Comparison of ENCODE assay signal across 20 cellular contexts in the genomic region with DNA sequence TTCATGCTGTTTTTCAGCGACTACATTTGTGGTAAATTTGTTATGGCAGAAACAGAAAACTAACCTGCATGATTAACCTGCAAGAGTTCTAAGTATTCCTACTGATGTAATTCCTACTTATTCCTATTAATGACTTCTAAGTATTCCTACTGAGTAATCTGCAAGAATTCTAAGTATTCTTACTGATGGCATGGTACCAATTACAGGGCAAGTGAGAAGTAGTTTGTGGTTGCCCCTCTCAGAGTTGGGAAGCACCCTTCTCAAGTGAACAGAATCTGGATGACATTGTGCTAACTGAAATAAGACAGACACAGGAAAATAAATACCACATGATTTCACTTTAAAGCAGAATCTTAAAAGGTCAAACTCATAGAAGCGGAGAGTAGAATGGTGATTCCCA.
DNase-seq lines count a peak whose midpoint lies in the region; FAIRE-seq and TF ChIP-seq lines count a peak whose summit lies in the region.
"Had no signal": no experiment of that assay in that cellular context is flagged by ENCODE, and none has a peak within 500 bp of the region (broad histone marks: within the 10 kb centered on the region; RNA-seq: fewer than 3 reads in every experiment).

No MANE protein-coding gene starts in this region.

- H3K9me3 ChIP-seq in breast epithelium (no peaks in the 10 kb centered on the region), neuronal stem cell (replicated peaks in 1 of 2; ENCODE audit: control insufficient read depth in 2 of 2, insufficient read depth in 1 of 2, low read depth in 1 of 2, low read length in 2 of 2) (peaks cover 0 to 1% of the 10 kb centered on the region in 2 donors)
- H3K9me3 ChIP-seq: A549, HAP-1, SJCRH30 had no signal

- H3K9ac ChIP-seq in neuronal stem cell (ENCODE audit: low read depth, low read length, poor library complexity), result no peak overlapping the region

- H3K36me3 ChIP-seq in breast epithelium (no peaks in the 10 kb centered on the region), neuronal stem cell (replicated peaks in 1 of 2; ENCODE audit: control insufficient read depth in 2 of 2, insufficient read depth in 2 of 2, low read length in 2 of 2) (no peaks in the 10 kb centered on the region)
- H3K36me3 ChIP-seq: HAP-1, SJCRH30 had no signal

- H2BK15ac ChIP-seq in neuronal stem cell (ENCODE audit: low read length), result no peak overlapping the region

- no peak overlapping the region for H2BK5ac ChIP-seq in neuronal stem cell (ENCODE audit: low read length)

- H3K4me3 ChIP-seq in fibroblast of the aortic adventitia (ENCODE audit: low read depth, low read length) (no peak overlapping the region), retinal pigment epithelial cell (ENCODE audit: low read length) (no peak overlapping the region), breast epithelium (no peak overlapping the region), neuronal stem cell (ENCODE audit: low read length in 2 of 2) (no peak overlapping the region)
- H3K4me3 ChIP-seq: A549, GM23338, HAP-1, SJCRH30 had no signal

- no peak overlapping the region for H3K14ac ChIP-seq in neuronal stem cell (ENCODE audit: low read length)

- H2BK120ac ChIP-seq in neuronal stem cell (ENCODE audit: low read depth, low read length), result no peak overlapping the region

- WGBS in neuronal stem cell (ENCODE audit: extremely low coverage in 2 of 2, insufficient read length in 2 of 2, insufficient replicate concordance in 1 of 2), 2 donors, result no CpG with 5 or more reads among the region's 2 CpGs

- TF ChIP-seq CTCF in fibroblast of the aortic adventitia (IDR thresholded peaks at IDR 0.05; ENCODE audit: insufficient read depth, low read length) (no peak), retinal pigment epithelial cell (conservative IDR thresholded peaks at IDR 0.05; ENCODE audit: low read depth, low read length) (no peak), breast epithelium (IDR thresholded peaks at IDR 0.05) (no peak)

- H3K4me1 ChIP-seq in breast epithelium, result no peaks in the 10 kb centered on the region
- no peaks in the 10 kb centered on the region for H3K4me1 ChIP-seq in neuronal stem cell (ENCODE audit: control insufficient read depth in 2 of 2, insufficient read depth in 1 of 2, low read depth in 1 of 2, low read length in 2 of 2)
- H3K4me1 ChIP-seq: A549, SJCRH30 had no signal

- no peak overlapping the region for H2AFZ ChIP-seq in neuronal stem cell (ENCODE audit: low read length)
- H2AFZ ChIP-seq: GM23338 had no signal

- TF ChIP-seq POLR2A in breast epithelium (IDR thresholded peaks at IDR 0.05), result no peak

- H3K27me3 ChIP-seq in breast epithelium (no peaks in the 10 kb centered on the region), neuronal stem cell (ENCODE audit: control insufficient read depth in 3 of 3, insufficient read depth in 3 of 3, low read depth in 1 of 3, low read length in 3 of 3) (no peaks in the 10 kb centered on the region)
- H3K27me3 ChIP-seq: SJCRH30 had no signal

- no peak overlapping the region for H4K91ac ChIP-seq in neuronal stem cell (ENCODE audit: low read depth, low read length, poor library complexity)

- H2AK5ac ChIP-seq in neuronal stem cell (ENCODE audit: low read depth, low read length), result no peak overlapping the region

- no peak overlapping the region for H3K27ac ChIP-seq in breast epithelium
- no peak overlapping the region for H3K27ac ChIP-seq in neuronal stem cell (replicated peaks; ENCODE audit: low read length)
- H3K27ac ChIP-seq: A549, HL-60, SJCRH30 had no signal

- no peak overlapping the region for H3K23ac ChIP-seq in neuronal stem cell (ENCODE audit: low read depth, low read length, poor library complexity)

- no peaks in the 10 kb centered on the region for H3K79me1 ChIP-seq in neuronal stem cell (ENCODE audit: low read depth, low read length)

- H4K8ac ChIP-seq in neuronal stem cell (ENCODE audit: low read depth, low read length), result no peak overlapping the region

- H2BK12ac ChIP-seq in neuronal stem cell (ENCODE audit: low read length), result no peak overlapping the region

- no peak for FAIRE-seq in RCC 7860 (lab: Jason Lieb, UNC)

- H3K4ac ChIP-seq in neuronal stem cell (ENCODE audit: low read length), result no peak overlapping the region

- no peak overlapping the region for H3K18ac ChIP-seq in neuronal stem cell (ENCODE audit: low read length)

- DNase-seq in Daoy (ENCODE audit: low read depth) (peak; percentile 9), RCC 7860 (ENCODE audit: low spot score) (peak; percentile 27), fibroblast of the aortic adventitia (ENCODE audit: low read depth) (peak; percentile 1), retinal pigment epithelial cell (ENCODE audit: low read depth) (peak; percentile 35), breast epithelium (ENCODE audit: low spot score in 2 of 2) (no peak), dermis blood vessel endothelial cell (no peak), neuronal stem cell (ENCODE audit: low spot score) (no peak)
- DNase-seq: CD4-positive, CD25-positive, alpha-beta regulatory T cell; KG1; NCI-H1092 treated with DMSO at 0.1 percent for 48 hours; NCI-H1436 treated with DMSO at 0.1 percent for 48 hours; NCI-H2081; NCI-H2171; NCI-H524 treated with DMSO at 0.1 percent for 48 hours; NCI-H82; SJCRH30 had no signal

- H3K4me2 ChIP-seq in neuronal stem cell (ENCODE audit: insufficient read depth, low read length, poor library complexity, severe bottlenecking), result no peak overlapping the region
- H3K4me2 ChIP-seq: A549, GM23338 had no signal

- intact Hi-C loops in breast epithelium (cut with DNase I; ENCODE audit: low total_unique reads), result no loop called here

Comparison
In these comparisons a context has a peak if more than half of its experiments do, and no peak if none do; other contexts are left out.
1. DNase-seq: peak in Daoy (single experiment), RCC 7860 (single experiment), fibroblast of the aortic adventitia (single experiment) and retinal pigment epithelial cell (single experiment); none in breast epithelium (0 of 2), dermis blood vessel endothelial cell (single experiment) and neuronal stem cell (single experiment).